Comparison of ENCODE assay signal across 14 cellular contexts in the genomic region with DNA sequence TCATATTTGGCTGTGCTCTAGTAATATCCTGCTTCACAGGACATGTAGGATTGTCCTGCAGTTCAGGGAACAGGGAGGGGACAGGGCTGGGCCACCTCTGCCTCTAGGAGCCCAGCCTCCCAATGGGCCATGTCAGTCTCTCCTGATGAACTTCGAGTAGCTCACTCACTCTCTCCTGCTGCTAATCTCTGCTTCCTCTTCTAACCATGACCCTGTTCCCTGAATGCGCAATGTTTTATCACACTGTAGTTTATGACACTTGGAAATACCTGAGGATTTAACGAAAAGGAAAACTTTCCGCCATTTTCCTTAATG. TPM values are rescaled to one million over a fixed set of nuclear protein-coding genes. Genes with fewer than 3 reads are reported as not detected.
DNase-seq lines count a peak whose midpoint lies in the region; ATAC-seq and TF ChIP-seq lines count a peak whose summit lies in the region.
"Had no signal": no experiment of that assay in that cellular context is flagged by ENCODE, and none has a peak within 500 bp of the region (broad histone marks: within the 10 kb centered on the region; RNA-seq: fewer than 3 reads in every experiment).

No MANE protein-coding gene starts in this region.

- peak overlapping the region; percentile 62 for H3K27ac Mint-ChIP-seq in CD4-positive, alpha-beta T cell
- H3K27ac Mint-ChIP-seq: activated CD8-positive, alpha-beta memory T cell treated with anti-CD3 and anti-CD28 coated beads, Interleukin-2, amount 10 ng/mL, durations not matched to agents 7 days and 5 days had no signal

- no peak overlapping the region for H3K4me3 ChIP-seq in Panc1 (ENCODE audit: low read depth in 2 of 2, low read length in 2 of 2)
- H3K4me3 ChIP-seq in epithelial cell of esophagus (ENCODE audit: low read length): no peak overlapping the region
- no peak overlapping the region for H3K4me3 ChIP-seq in mesodermal cell (ENCODE audit: extremely low read depth, insufficient read depth, low read length, poor library complexity, severe bottlenecking)
- H3K4me3 ChIP-seq: gastrocnemius medialis, HAP-1, pancreas had no signal

- no peak overlapping the region for H3K4me3 Mint-ChIP-seq in CD4-positive, alpha-beta T cell
- H3K4me3 Mint-ChIP-seq: activated CD8-positive, alpha-beta memory T cell treated with anti-CD3 and anti-CD28 coated beads, Interleukin-2, amount 10 ng/mL, durations not matched to agents 7 days and 5 days; activated naive CD8-positive, alpha-beta T cell treated with anti-CD3 and anti-CD28 coated beads, Interleukin-2, amount 50 U/mL, for 24 hours had no signal

- peaks cover 76% of the 10 kb centered on the region for H3K36me3 Mint-ChIP-seq in CD4-positive, alpha-beta T cell (ENCODE audit: low read depth)

- 91 to 94% methylated on average over 2 to 3 of the region's 4 CpGs for WGBS in mesodermal cell (ENCODE audit: insufficient coverage in 2 of 2), 2 experiments

- H3K27ac ChIP-seq in CD4-positive, alpha-beta T cell (ENCODE audit: low read depth, low read length): no peak overlapping the region
- H3K27ac ChIP-seq in Panc1 (ENCODE audit: low read length) (0 out of 2 replicates have a peak overlapping the region, but pooled peaks have one; percentile 17), mesodermal cell (ENCODE audit: low read depth, low read length, severe bottlenecking) (peak overlapping the region; percentile 11)
- H3K27ac ChIP-seq: gastrocnemius medialis, pancreas had no signal

- H3K27me3 ChIP-seq in CD4-positive, alpha-beta T cell (ENCODE audit: control insufficient read depth, insufficient read depth, low read length): no peaks in the 10 kb centered on the region
- H3K27me3 ChIP-seq in Panc1 (ENCODE audit: control insufficient read depth, insufficient read depth, low read length): no peaks in the 10 kb centered on the region
- H3K27me3 ChIP-seq: gastrocnemius medialis, pancreas had no signal

- BruUV-seq in Panc1 (replicated peaks; lab: Mats Ljungman, UMichigan): TSS peak; percentile 30

- peaks cover 25% of the 10 kb centered on the region for H3K4me1 Mint-ChIP-seq in CD4-positive, alpha-beta T cell (ENCODE audit: low read depth)

- intact Hi-C loops in CD4-positive, alpha-beta T cell (cut with DNase I, micrococcal nuclease): no loop called here
- intact Hi-C loops in Panc1 (cut with micrococcal nuclease; ENCODE audit: unreplicated experiment): no loop called here

- CTCF ChIA-PET in CD4-positive, alpha-beta T cell (lab: Charles Lee): no interaction called here
- CTCF ChIA-PET in Panc1 (lab: Charles Lee): no interaction called here

- H3K4me1 ChIP-seq in Panc1 (ENCODE audit: control insufficient read depth, insufficient read depth, low read length) (peaks cover 9% of the 10 kb centered on the region), mesodermal cell (ENCODE audit: control insufficient read depth, insufficient read depth, low read length, poor library complexity, severe bottlenecking) (peaks cover 13% of the 10 kb centered on the region)
- H3K4me1 ChIP-seq: gastrocnemius medialis, HAP-1, pancreas had no signal

- H3K36me3 ChIP-seq in Panc1 (ENCODE audit: control insufficient read depth, insufficient read depth, low read length) (peaks cover 10% of the 10 kb centered on the region; the same call in 1 of the 2 replicates), mesodermal cell (ENCODE audit: control insufficient read depth, insufficient read depth, low read length) (peaks cover 41% of the 10 kb centered on the region)
- H3K36me3 ChIP-seq: gastrocnemius medialis had no signal

- POLR2A ChIA-PET in CD4-positive, alpha-beta T cell (lab: Charles Lee): no interaction called here
- POLR2A ChIA-PET in Panc1 (lab: Charles Lee): no interaction called here

- no peaks in the 10 kb centered on the region for H3K9me3 ChIP-seq in CD4-positive, alpha-beta T cell (ENCODE audit: control insufficient read depth, low read length)
- H3K9me3 ChIP-seq in Panc1 (ENCODE audit: control insufficient read depth, insufficient read depth, low read depth, low read length) (no peaks in the 10 kb centered on the region), mesodermal cell (ENCODE audit: control insufficient read depth, low read length) (peaks cover 2% of the 10 kb centered on the region)
- H3K9me3 ChIP-seq: gastrocnemius medialis, HAP-1, pancreas had no signal

- in situ Hi-C loops in Panc1 (cut with HindIII; ENCODE audit: low pct_unique_long_range_greater_than_20kb, low sequenced_read_pairs): no loop called here

- no peak for TF ChIP-seq CTCF in CD4-positive, alpha-beta T cell (IDR thresholded peaks at IDR 0.05)
- TF ChIP-seq CTCF in Panc1 (IDR thresholded peaks at IDR 0.05): no peak
- no peak for TF ChIP-seq CTCF in epithelial cell of esophagus (IDR thresholded peaks at IDR 0.05; ENCODE audit: insufficient read depth, low read depth, low read length, missing control alignments)

- H3K9me3 Mint-ChIP-seq in CD4-positive, alpha-beta T cell: no peaks in the 10 kb centered on the region
- H3K9me3 Mint-ChIP-seq: activated naive CD8-positive, alpha-beta T cell treated with anti-CD3 and anti-CD28 coated beads, Interleukin-2, amount 50 U/mL, for 24 hours had no signal

- no peaks in the 10 kb centered on the region for H3K27me3 Mint-ChIP-seq in CD4-positive, alpha-beta T cell
- H3K27me3 Mint-ChIP-seq: activated CD8-positive, alpha-beta memory T cell treated with anti-CD3 and anti-CD28 coated beads, Interleukin-2, amount 10 ng/mL, durations not matched to agents 7 days and 5 days; activated naive CD8-positive, alpha-beta T cell treated with anti-CD3 and anti-CD28 coated beads, Interleukin-2, amount 50 U/mL, for 24 hours had no signal

- no peak for DNase-seq in CD4-positive, alpha-beta T cell
- DNase-seq in Panc1 (ENCODE audit: low read depth, low spot score) (no peak), epithelial cell of esophagus (ENCODE audit: low read depth) (peak; percentile 6), hepatic stellate cell (ENCODE audit: low spot score) (no peak)
- no peak for DNase-seq in central memory CD4-positive, alpha-beta T cell
- no peak for DNase-seq in stimulated activated naive CD4-positive, alpha-beta T cell (lab: John Stamatoyannopoulos, UW)
- DNase-seq: activated CD8-positive, alpha-beta memory T cell treated with anti-CD3 and anti-CD28 coated beads, Interleukin-2, amount 10 ng/mL, durations not matched to agents 7 days and 5 days; activated naive CD8-positive, alpha-beta T cell treated with anti-CD3 and anti-CD28 coated beads, Interleukin-2, amount 50 U/mL, for 24 hours; gastrocnemius medialis; NCI-H1092; pancreas had no signal

- ATAC-seq in CD4-positive, alpha-beta T cell (ENCODE audit: poor library complexity): no peak
- peak; percentile 64 for ATAC-seq in Panc1
- ATAC-seq in HG03097 (IDR thresholded peaks at IDR 0.05; ENCODE audit: low FRiP score, unreplicated experiment): no peak
- ATAC-seq: activated CD8-positive, alpha-beta memory T cell treated with anti-CD3 and anti-CD28 coated beads, Interleukin-2, amount 10 ng/mL, durations not matched to agents 7 days and 5 days; gastrocnemius medialis had no signal

RNA-seq across cellular contexts. Expression of gene PARP4, which starts 9.2 kb away (rescaled TPM):
- 10 to 100 TPM; 29.5 to 29.6 TPM for total RNA-seq in CD4-positive, alpha-beta T cell
- 44.0 TPM for total RNA-seq in Panc1 (2021; ENCODE audit: unreplicated experiment)
- polyA plus RNA-seq in Panc1 (2012; ENCODE audit: insufficient read length): 21.7 TPM
- 37.0 TPM for polyA plus RNA-seq in mesodermal cell (2013, experiment 1 of 2)
- 36.8 TPM for polyA plus RNA-seq in mesodermal cell (2013, experiment 2 of 2)
